In the genomic region with DNA sequence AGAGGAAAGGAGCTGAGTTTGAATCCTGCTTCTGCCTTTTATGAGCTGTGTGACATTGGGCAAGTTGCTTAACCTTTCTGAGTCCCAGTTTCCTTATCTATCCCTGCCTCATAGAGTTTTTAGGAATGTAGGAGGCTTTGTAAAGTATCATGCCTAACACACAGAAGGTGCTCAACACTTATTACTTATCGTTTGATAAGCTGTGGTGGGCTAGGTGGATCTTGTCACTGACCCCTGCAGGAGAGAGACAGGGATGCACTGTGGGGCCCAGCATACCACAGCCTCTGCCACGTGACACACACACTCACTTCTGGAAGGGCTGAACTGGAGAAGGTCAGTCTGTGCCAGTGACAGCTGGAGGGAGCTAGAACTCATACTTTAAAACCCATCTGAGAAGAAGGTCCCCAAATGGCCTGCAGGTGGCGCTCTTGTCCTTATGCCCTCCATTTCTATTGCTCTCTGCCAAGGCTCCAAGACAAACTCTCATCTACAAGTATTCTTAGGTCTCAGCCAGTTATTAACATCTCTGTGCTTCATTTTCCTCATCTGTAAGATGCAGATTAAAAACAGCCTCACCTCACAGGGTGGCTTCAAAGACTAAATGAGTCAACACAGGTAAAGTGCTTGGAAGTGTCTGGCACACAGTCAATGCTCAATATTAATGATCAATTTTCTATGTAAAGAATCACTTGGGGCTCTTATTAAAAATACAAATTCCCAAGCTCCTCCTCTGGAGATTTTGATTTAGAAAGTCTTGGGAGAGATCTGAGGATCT, we compare ENCODE assay signal across 1 cellular context.
TF ChIP-seq lines count a peak whose summit lies in the region.

No MANE protein-coding gene starts in this region.

TF ChIP-seq in HepG2, 621 proteins besides CTCF, POLR2A, EP300 and RAD21 (continued from another document and continues in another):
- TF ChIP-seq, protein P1, sequence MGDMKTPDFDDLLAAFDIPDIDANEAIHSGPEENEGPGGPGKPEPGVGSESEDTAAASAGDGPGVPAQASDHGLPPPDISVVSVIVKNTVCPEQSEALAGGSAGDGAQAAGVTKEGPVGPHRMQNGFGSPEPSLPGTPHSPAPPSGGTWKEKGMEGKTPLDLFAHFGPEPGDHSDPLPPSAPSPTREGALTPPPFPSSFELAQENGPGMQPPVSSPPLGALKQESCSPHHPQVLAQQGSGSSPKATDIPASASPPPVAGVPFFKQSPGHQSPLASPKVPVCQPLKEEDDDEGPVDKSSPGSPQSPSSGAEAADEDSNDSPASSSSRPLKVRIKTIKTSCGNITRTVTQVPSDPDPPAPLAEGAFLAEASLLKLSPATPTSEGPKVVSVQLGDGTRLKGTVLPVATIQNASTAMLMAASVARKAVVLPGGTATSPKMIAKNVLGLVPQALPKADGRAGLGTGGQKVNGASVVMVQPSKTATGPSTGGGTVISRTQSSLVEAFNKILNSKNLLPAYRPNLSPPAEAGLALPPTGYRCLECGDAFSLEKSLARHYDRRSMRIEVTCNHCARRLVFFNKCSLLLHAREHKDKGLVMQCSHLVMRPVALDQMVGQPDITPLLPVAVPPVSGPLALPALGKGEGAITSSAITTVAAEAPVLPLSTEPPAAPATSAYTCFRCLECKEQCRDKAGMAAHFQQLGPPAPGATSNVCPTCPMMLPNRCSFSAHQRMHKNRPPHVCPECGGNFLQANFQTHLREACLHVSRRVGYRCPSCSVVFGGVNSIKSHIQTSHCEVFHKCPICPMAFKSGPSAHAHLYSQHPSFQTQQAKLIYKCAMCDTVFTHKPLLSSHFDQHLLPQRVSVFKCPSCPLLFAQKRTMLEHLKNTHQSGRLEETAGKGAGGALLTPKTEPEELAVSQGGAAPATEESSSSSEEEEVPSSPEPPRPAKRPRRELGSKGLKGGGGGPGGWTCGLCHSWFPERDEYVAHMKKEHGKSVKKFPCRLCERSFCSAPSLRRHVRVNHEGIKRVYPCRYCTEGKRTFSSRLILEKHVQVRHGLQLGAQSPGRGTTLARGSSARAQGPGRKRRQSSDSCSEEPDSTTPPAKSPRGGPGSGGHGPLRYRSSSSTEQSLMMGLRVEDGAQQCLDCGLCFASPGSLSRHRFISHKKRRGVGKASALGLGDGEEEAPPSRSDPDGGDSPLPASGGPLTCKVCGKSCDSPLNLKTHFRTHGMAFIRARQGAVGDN (CRISPR knock-in tag; IDR thresholded peaks at IDR 0.05) = peak; percentile 21; the same call in 1 of the 2 replicates
- TF ChIP-seq, protein P2, sequence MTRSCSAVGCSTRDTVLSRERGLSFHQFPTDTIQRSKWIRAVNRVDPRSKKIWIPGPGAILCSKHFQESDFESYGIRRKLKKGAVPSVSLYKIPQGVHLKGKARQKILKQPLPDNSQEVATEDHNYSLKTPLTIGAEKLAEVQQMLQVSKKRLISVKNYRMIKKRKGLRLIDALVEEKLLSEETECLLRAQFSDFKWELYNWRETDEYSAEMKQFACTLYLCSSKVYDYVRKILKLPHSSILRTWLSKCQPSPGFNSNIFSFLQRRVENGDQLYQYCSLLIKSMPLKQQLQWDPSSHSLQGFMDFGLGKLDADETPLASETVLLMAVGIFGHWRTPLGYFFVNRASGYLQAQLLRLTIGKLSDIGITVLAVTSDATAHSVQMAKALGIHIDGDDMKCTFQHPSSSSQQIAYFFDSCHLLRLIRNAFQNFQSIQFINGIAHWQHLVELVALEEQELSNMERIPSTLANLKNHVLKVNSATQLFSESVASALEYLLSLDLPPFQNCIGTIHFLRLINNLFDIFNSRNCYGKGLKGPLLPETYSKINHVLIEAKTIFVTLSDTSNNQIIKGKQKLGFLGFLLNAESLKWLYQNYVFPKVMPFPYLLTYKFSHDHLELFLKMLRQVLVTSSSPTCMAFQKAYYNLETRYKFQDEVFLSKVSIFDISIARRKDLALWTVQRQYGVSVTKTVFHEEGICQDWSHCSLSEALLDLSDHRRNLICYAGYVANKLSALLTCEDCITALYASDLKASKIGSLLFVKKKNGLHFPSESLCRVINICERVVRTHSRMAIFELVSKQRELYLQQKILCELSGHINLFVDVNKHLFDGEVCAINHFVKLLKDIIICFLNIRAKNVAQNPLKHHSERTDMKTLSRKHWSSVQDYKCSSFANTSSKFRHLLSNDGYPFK (CRISPR knock-in tag; IDR thresholded peaks at IDR 0.05; ENCODE audit: borderline replicate concordance) = peak; percentile 63; the same call in 1 of the 2 replicates
- TF ChIP-seq ZNF230 (CRISPR knock-in tag; IDR thresholded peaks at IDR 0.05) (no peak), ZNF598 (CRISPR knock-in tag; IDR thresholded peaks at IDR 0.05; ENCODE audit: borderline replicate concordance) (0 out of 2 replicates have a peak, but pooled peaks have one; percentile 33), SNRNP70 (IDR thresholded peaks at IDR 0.05; ENCODE audit: low read depth, low read length) (no peak), BCL6 (CRISPR knock-in tag; IDR thresholded peaks at IDR 0.05) (no peak), RXRB (CRISPR knock-in tag; IDR thresholded peaks at IDR 0.05; ENCODE audit: borderline replicate concordance) (peak; percentile 42; the same call in 1 of the 2 replicates), CHD4 (IDR thresholded peaks at IDR 0.05; ENCODE audit: borderline replicate concordance, low read length) (peak; percentile 78), ZFP36L2 (CRISPR knock-in tag; IDR thresholded peaks at IDR 0.05) (no peak), JUN (CRISPR knock-in tag; IDR thresholded peaks at IDR 0.05) (0 out of 2 replicates have a peak, but pooled peaks have one; percentile 49), PAX8 (CRISPR knock-in tag; IDR thresholded peaks at IDR 0.05; ENCODE audit: borderline replicate concordance) (no peak), ZNF331 (CRISPR knock-in tag; IDR thresholded peaks at IDR 0.05) (peak; percentile 26; the same call in 1 of the 2 replicates), SOX6 (IDR thresholded peaks at IDR 0.05) (no peak), SOX6 (CRISPR knock-in tag; IDR thresholded peaks at IDR 0.05) (no peak), WIZ (CRISPR knock-in tag; IDR thresholded peaks at IDR 0.05) (no peak), TARDBP (CRISPR knock-in tag; IDR thresholded peaks at IDR 0.05) (0 out of 2 replicates have a peak, but pooled peaks have one; percentile 6), ZNF674 (CRISPR knock-in tag; IDR thresholded peaks at IDR 0.05; ENCODE audit: low read depth) (no peak), MEIS1 (CRISPR knock-in tag; IDR thresholded peaks at IDR 0.05; ENCODE audit: borderline replicate concordance) (peak; percentile 45; the same call in 1 of the 2 replicates), ZNF3 (CRISPR knock-in tag; IDR thresholded peaks at IDR 0.05) (no peak), PRMT3 (CRISPR knock-in tag; IDR thresholded peaks at IDR 0.05; ENCODE audit: borderline replicate concordance, low read depth) (no peak), KDM4B (CRISPR knock-in tag; IDR thresholded peaks at IDR 0.05) (no peak), ZNF7 (CRISPR knock-in tag; IDR thresholded peaks at IDR 0.05) (no peak), ZNF678 (CRISPR knock-in tag; IDR thresholded peaks at IDR 0.05) (no peak), ZMYM3 (CRISPR knock-in tag; IDR thresholded peaks at IDR 0.05) (peak; percentile 90; the same call in 1 of the 2 replicates), HNF4A (CRISPR knock-in tag; IDR thresholded peaks at IDR 0.05) (no peak), TBP (CRISPR knock-in tag; IDR thresholded peaks at IDR 0.05) (no peak), ZNF251 (CRISPR knock-in tag; IDR thresholded peaks at IDR 0.05) (no peak), ZNF367 (CRISPR knock-in tag; IDR thresholded peaks at IDR 0.05; ENCODE audit: borderline replicate concordance) (no peak)
- TF ChIP-seq, protein P3, sequence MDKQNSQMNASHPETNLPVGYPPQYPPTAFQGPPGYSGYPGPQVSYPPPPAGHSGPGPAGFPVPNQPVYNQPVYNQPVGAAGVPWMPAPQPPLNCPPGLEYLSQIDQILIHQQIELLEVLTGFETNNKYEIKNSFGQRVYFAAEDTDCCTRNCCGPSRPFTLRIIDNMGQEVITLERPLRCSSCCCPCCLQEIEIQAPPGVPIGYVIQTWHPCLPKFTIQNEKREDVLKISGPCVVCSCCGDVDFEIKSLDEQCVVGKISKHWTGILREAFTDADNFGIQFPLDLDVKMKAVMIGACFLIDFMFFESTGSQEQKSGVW (CRISPR knock-in tag; IDR thresholded peaks at IDR 0.05; ENCODE audit: borderline replicate concordance) = no peak
- TF ChIP-seq, protein P4, sequence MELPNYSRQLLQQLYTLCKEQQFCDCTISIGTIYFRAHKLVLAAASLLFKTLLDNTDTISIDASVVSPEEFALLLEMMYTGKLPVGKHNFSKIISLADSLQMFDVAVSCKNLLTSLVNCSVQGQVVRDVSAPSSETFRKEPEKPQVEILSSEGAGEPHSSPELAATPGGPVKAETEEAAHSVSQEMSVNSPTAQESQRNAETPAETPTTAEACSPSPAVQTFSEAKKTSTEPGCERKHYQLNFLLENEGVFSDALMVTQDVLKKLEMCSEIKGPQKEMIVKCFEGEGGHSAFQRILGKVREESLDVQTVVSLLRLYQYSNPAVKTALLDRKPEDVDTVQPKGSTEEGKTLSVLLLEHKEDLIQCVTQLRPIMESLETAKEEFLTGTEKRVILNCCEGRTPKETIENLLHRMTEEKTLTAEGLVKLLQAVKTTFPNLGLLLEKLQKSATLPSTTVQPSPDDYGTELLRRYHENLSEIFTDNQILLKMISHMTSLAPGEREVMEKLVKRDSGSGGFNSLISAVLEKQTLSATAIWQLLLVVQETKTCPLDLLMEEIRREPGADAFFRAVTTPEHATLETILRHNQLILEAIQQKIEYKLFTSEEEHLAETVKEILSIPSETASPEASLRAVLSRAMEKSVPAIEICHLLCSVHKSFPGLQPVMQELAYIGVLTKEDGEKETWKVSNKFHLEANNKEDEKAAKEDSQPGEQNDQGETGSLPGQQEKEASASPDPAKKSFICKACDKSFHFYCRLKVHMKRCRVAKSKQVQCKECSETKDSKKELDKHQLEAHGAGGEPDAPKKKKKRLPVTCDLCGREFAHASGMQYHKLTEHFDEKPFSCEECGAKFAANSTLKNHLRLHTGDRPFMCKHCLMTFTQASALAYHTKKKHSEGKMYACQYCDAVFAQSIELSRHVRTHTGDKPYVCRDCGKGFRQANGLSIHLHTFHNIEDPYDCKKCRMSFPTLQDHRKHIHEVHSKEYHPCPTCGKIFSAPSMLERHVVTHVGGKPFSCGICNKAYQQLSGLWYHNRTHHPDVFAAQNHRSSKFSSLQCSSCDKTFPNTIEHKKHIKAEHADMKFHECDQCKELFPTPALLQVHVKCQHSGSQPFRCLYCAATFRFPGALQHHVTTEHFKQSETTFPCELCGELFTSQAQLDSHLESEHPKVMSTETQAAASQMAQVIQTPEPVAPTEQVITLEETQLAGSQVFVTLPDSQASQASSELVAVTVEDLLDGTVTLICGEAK (IDR thresholded peaks at IDR 0.05) = no peak
- TF ChIP-seq, protein P4 (CRISPR knock-in tag; IDR thresholded peaks at IDR 0.05) = no peak
- TF ChIP-seq, protein P5, sequence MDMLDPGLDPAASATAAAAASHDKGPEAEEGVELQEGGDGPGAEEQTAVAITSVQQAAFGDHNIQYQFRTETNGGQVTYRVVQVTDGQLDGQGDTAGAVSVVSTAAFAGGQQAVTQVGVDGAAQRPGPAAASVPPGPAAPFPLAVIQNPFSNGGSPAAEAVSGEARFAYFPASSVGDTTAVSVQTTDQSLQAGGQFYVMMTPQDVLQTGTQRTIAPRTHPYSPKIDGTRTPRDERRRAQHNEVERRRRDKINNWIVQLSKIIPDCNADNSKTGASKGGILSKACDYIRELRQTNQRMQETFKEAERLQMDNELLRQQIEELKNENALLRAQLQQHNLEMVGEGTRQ (IDR thresholded peaks at IDR 0.05; ENCODE audit: low read depth, low read length) = peak; percentile 91
- TF ChIP-seq, protein P5 (CRISPR knock-in tag; IDR thresholded peaks at IDR 0.05; ENCODE audit: borderline replicate concordance) = peak; percentile 94; the same call in 1 of the 2 replicates
- TF ChIP-seq, protein P6, sequence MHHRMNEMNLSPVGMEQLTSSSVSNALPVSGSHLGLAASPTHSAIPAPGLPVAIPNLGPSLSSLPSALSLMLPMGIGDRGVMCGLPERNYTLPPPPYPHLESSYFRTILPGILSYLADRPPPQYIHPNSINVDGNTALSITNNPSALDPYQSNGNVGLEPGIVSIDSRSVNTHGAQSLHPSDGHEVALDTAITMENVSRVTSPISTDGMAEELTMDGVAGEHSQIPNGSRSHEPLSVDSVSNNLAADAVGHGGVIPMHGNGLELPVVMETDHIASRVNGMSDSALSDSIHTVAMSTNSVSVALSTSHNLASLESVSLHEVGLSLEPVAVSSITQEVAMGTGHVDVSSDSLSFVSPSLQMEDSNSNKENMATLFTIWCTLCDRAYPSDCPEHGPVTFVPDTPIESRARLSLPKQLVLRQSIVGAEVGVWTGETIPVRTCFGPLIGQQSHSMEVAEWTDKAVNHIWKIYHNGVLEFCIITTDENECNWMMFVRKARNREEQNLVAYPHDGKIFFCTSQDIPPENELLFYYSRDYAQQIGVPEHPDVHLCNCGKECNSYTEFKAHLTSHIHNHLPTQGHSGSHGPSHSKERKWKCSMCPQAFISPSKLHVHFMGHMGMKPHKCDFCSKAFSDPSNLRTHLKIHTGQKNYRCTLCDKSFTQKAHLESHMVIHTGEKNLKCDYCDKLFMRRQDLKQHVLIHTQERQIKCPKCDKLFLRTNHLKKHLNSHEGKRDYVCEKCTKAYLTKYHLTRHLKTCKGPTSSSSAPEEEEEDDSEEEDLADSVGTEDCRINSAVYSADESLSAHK (CRISPR knock-in tag; IDR thresholded peaks at IDR 0.05; ENCODE audit: borderline replicate concordance) = no peak
